ENCODE assay signal across 14 cellular contexts in the genomic region with DNA sequence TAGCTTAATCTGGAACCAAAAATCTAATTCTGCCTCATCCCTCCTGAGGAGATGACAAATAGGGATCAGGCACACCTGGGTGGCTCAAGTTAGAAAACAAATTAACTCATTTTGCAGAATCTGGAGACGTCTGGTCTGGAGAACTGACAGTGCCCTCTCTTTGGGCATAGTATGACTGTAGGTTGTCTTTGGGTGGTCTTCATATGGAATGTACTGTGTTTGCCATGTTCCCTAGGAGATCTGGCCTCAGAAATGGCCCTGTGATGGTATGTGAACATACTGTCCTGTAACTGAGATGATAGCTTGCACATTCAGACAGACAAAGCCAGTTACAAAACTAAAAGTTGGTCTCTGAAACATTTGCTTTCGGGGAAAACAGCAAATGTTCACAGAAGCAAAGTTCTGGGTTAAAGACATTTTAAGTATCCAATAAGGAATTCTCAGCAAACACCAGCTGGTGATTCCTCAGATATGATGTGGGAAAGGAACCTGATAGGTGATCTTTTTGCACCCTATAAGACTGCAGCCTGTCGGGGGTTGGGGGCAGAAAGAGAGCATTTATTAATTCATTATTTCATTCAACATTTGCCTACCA. TPM values are rescaled to one million over a fixed set of nuclear protein-coding genes. Genes with fewer than 3 reads are reported as not detected.
DNase-seq lines count a peak whose midpoint lies in the region; ATAC-seq and TF ChIP-seq lines count a peak whose summit lies in the region.
"Had no signal": no experiment of that assay in that cellular context is flagged by ENCODE, and none has a peak within 500 bp of the region (broad histone marks: within the 10 kb centered on the region; RNA-seq: fewer than 3 reads in every experiment).

No MANE protein-coding gene starts in this region.

- no peaks in the 10 kb centered on the region for H3K9me3 ChIP-seq in SJSA1 (replicated peaks)
- no peaks in the 10 kb centered on the region for H3K9me3 ChIP-seq in esophagus (ENCODE audit: control insufficient read depth in 2 of 2, insufficient read depth in 1 of 2, low read depth in 1 of 2, low read length in 1 of 2)
- H3K9me3 ChIP-seq: right atrium auricular region had no signal

- CTCF ChIA-PET in Calu3 (lab: Charles Lee), result no interaction called here

- peaks cover 53% of the 10 kb centered on the region for H3K36me3 ChIP-seq in SJSA1
- H3K36me3 ChIP-seq in esophagus (ENCODE audit: control insufficient read depth in 2 of 2, insufficient read depth in 2 of 2, low read length in 1 of 2), result peaks cover 0 to 6% of the 10 kb centered on the region in 2 donors
- H3K36me3 ChIP-seq: right atrium auricular region had no signal

- H3K4me3 Mint-ChIP-seq in Calu3 (ENCODE audit: low read depth, unreplicated experiment), result no peak overlapping the region
- H3K4me3 Mint-ChIP-seq in stimulated activated memory B cell treated with anti-CD40 and anti-IgM and Interleukin-4, amounts not matched to agents 10 μg/mL and 1 μg/mL and 100 μg/mL, for 72 hours, result no peak overlapping the region

- peak overlapping the region; percentile 99 for H3K27ac Mint-ChIP-seq in Calu3 (ENCODE audit: unreplicated experiment)
- H3K27ac Mint-ChIP-seq in stimulated activated memory B cell treated with anti-CD40 and anti-IgM and Interleukin-4, amounts not matched to agents 10 μg/mL and 1 μg/mL and 100 μg/mL, for 72 hours, result peak overlapping the region; percentile 93

- DNase-seq in Calu3, result no peak
- DNase-seq in SJSA1 (ENCODE audit: low read depth in 1 of 2, low spot score in 2 of 2), result peak; percentile 76 to 88
- no peak for DNase-seq in stimulated activated CD4-positive, alpha-beta T cell treated with anti-CD3 and anti-CD28 coated beads, Interleukin-15, amount 100 ng/mL, for 24 hours
- DNase-seq in middle frontal gyrus (ENCODE audit: extremely low spot score, low spot score), result no peak
- no peak for DNase-seq in hepatic stellate cell (ENCODE audit: low spot score)
- DNase-seq: activated gamma-delta T cell, DMS53, hippocampal formation, midbrain, NCI-H2107 had no signal

- H3K4me1 ChIP-seq in SJSA1 (replicated peaks) (peaks cover 83% of the 10 kb centered on the region), esophagus (ENCODE audit: control insufficient read depth in 2 of 2, insufficient read depth in 2 of 2, low read length in 1 of 2) (peaks cover 10 to 17% of the 10 kb centered on the region in 2 donors)

- peaks cover 68% of the 10 kb centered on the region for H3K36me3 Mint-ChIP-seq in Calu3 (ENCODE audit: insufficient read depth, unreplicated experiment)
- H3K36me3 Mint-ChIP-seq in stimulated activated memory B cell treated with anti-CD40 and anti-IgM and Interleukin-4, amounts not matched to agents 10 μg/mL and 1 μg/mL and 100 μg/mL, for 72 hours, result peaks cover 24% of the 10 kb centered on the region

- ATAC-seq in stimulated activated memory B cell treated with anti-CD40 and anti-IgM and Interleukin-4, amounts not matched to agents 10 μg/mL and 1 μg/mL and 100 μg/mL, for 72 hours, result no peak

- TF ChIP-seq CTCF in Calu3 (IDR thresholded peaks at IDR 0.05; ENCODE audit: unreplicated experiment), result no peak

- WGBS in esophagus, 2 donors, result 80 to 82% methylated on average over 3 of the region's 3 CpGs

- H3K9me3 Mint-ChIP-seq in Calu3 (ENCODE audit: low read depth, unreplicated experiment), result no peaks in the 10 kb centered on the region
- H3K9me3 Mint-ChIP-seq in stimulated activated memory B cell treated with anti-CD40 and anti-IgM and Interleukin-4, amounts not matched to agents 10 μg/mL and 1 μg/mL and 100 μg/mL, for 72 hours, result no peaks in the 10 kb centered on the region

- peak overlapping the region; percentile 94 for H3K27ac ChIP-seq in SJSA1
- H3K27ac ChIP-seq in esophagus (ENCODE audit: low read depth in 2 of 2, low read length in 1 of 2), result peak overlapping the region; percentile 2 to 36
- H3K27ac ChIP-seq: KMS-11 had no signal

- H3K27me3 Mint-ChIP-seq in Calu3 (ENCODE audit: unreplicated experiment), result no peaks in the 10 kb centered on the region
- no peaks in the 10 kb centered on the region for H3K27me3 Mint-ChIP-seq in stimulated activated memory B cell treated with anti-CD40 and anti-IgM and Interleukin-4, amounts not matched to agents 10 μg/mL and 1 μg/mL and 100 μg/mL, for 72 hours

- H3K4me1 Mint-ChIP-seq in Calu3 (ENCODE audit: low read depth, unreplicated experiment), result peaks cover 98% of the 10 kb centered on the region
- peaks cover 96% of the 10 kb centered on the region for H3K4me1 Mint-ChIP-seq in stimulated activated memory B cell treated with anti-CD40 and anti-IgM and Interleukin-4, amounts not matched to agents 10 μg/mL and 1 μg/mL and 100 μg/mL, for 72 hours

- H3K4me3 ChIP-seq in SJSA1 (no peak overlapping the region), esophagus (ENCODE audit: low read depth in 1 of 2, low read length in 2 of 2) (no peak overlapping the region)
- H3K4me3 ChIP-seq: right atrium auricular region had no signal

- H3K27me3 ChIP-seq in SJSA1 (replicated peaks), result no peaks in the 10 kb centered on the region
- H3K27me3 ChIP-seq in esophagus (ENCODE audit: control insufficient read depth in 1 of 2, insufficient read depth in 2 of 2, low read length in 2 of 2), result no peaks in the 10 kb centered on the region
- H3K27me3 ChIP-seq: right atrium auricular region had no signal

- no TSS peak for BruUV-seq in Calu3 (replicated peaks; lab: Mats Ljungman, UMichigan)

- intact Hi-C loops in Calu3 (cut with micrococcal nuclease; ENCODE audit: unreplicated experiment), result no loop called here

RNA-seq across cellular contexts. Expression of a gene that starts 29.7 kb away (rescaled TPM):
- total RNA-seq in Calu3 (2022), result 1,189 and 1,365 TPM in 2 replicates
- 102 and 121 TPM in 2 replicates for total RNA-seq in SJSA1 (2014; rRNA removed; shearing (Covaris generic))
- polyA plus RNA-seq in esophagus, result 100 to 1,000 TPM; 130 to 161 TPM

Comparison
In these comparisons a context has a peak if more than half of its experiments do, and no peak if none do; other contexts are left out.
1. DNase-seq: peak in SJSA1 (2 of 2); none in Calu3 (single experiment), stimulated activated CD4-positive, alpha-beta T cell treated with anti-CD3 and anti-CD28 coated beads, Interleukin-15, amount 100 ng/mL, for 24 hours (single experiment), middle frontal gyrus (single experiment) and hepatic stellate cell (single experiment).